1 cellular context compared by ENCODE assay signal in the genomic region with DNA sequence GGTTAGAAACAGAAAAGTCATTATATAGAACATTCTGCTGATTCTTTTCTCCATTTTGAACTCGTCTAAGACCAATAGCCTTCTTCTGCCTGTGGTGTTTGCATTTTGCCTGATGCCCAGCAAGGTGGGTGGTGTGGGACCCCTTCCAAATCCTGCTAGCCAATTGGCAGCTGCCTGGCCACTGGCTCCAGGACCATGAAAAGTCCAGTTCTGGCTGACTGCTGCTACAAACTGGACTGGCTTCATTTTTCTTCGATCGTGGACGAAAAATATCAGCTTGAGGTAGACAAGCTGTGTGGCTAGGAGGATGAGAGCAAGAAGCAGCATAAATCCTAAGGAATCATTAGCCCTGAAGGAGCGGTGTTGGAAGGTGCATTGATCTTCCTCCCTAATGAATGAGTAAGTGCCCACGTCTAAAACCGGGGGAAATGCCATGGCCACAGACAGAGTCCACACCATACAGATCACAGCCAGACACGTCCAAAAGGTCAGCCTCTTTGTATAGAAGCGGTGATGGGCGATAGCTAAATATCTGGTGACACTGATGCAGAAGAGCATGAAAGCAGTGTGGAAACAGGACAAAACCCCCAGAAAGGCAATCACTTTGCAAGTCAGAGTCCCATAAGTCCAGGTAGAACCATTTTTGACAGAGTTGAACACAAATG.
TF ChIP-seq lines count a peak whose summit lies in the region.

No MANE protein-coding gene starts in this region.

TF ChIP-seq in K562, 482 proteins besides CTCF, POLR2A, EP300 and RAD21 (continued from another document):
- TF ChIP-seq, protein P1, sequence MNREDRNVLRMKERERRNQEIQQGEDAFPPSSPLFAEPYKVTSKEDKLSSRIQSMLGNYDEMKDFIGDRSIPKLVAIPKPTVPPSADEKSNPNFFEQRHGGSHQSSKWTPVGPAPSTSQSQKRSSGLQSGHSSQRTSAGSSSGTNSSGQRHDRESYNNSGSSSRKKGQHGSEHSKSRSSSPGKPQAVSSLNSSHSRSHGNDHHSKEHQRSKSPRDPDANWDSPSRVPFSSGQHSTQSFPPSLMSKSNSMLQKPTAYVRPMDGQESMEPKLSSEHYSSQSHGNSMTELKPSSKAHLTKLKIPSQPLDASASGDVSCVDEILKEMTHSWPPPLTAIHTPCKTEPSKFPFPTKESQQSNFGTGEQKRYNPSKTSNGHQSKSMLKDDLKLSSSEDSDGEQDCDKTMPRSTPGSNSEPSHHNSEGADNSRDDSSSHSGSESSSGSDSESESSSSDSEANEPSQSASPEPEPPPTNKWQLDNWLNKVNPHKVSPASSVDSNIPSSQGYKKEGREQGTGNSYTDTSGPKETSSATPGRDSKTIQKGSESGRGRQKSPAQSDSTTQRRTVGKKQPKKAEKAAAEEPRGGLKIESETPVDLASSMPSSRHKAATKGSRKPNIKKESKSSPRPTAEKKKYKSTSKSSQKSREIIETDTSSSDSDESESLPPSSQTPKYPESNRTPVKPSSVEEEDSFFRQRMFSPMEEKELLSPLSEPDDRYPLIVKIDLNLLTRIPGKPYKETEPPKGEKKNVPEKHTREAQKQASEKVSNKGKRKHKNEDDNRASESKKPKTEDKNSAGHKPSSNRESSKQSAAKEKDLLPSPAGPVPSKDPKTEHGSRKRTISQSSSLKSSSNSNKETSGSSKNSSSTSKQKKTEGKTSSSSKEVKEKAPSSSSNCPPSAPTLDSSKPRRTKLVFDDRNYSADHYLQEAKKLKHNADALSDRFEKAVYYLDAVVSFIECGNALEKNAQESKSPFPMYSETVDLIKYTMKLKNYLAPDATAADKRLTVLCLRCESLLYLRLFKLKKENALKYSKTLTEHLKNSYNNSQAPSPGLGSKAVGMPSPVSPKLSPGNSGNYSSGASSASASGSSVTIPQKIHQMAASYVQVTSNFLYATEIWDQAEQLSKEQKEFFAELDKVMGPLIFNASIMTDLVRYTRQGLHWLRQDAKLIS (CRISPR knock-in tag; IDR thresholded peaks at IDR 0.05), result peak; percentile 31; the same call in 1 of the 2 replicates
- TF ChIP-seq PML (IDR thresholded peaks at IDR 0.05; ENCODE audit: low read length) (no peak), RAD51 (IDR thresholded peaks at IDR 0.05; ENCODE audit: borderline replicate concordance, low read depth) (no peak), NFIX (CRISPR knock-in tag; IDR thresholded peaks at IDR 0.05; ENCODE audit: low read depth) (no peak), RBM22 (IDR thresholded peaks at IDR 0.05; ENCODE audit: low read depth, low read length, poor library complexity, severe bottlenecking) (no peak), KLF6 (CRISPR knock-in tag; IDR thresholded peaks at IDR 0.05; ENCODE audit: borderline replicate concordance) (no peak), ZNF395 (CRISPR knock-in tag; IDR thresholded peaks at IDR 0.05) (peak; percentile 51; the same call in 1 of the 2 replicates), U2AF1 (optimal IDR thresholded peaks at IDR 0.05; ENCODE audit: low read depth, low read length) (no peak), NR0B1 (IDR thresholded peaks at IDR 0.05; ENCODE audit: partially characterized antibody) (no peak), ZNF263 (CRISPR knock-in tag; IDR thresholded peaks at IDR 0.05; ENCODE audit: borderline replicate concordance) (no peak), CHD4 (IDR thresholded peaks at IDR 0.05; ENCODE audit: insufficient read depth, insufficient replicate concordance, low read depth, low read length, poor library complexity, severe bottlenecking) (no peak), DNMT1 (IDR thresholded peaks at IDR 0.05) (no peak), OTX1 (CRISPR knock-in tag; IDR thresholded peaks at IDR 0.05) (no peak), KDM1A (IDR thresholded peaks at IDR 0.05) (no peak)
- TF ChIP-seq, protein P2, sequence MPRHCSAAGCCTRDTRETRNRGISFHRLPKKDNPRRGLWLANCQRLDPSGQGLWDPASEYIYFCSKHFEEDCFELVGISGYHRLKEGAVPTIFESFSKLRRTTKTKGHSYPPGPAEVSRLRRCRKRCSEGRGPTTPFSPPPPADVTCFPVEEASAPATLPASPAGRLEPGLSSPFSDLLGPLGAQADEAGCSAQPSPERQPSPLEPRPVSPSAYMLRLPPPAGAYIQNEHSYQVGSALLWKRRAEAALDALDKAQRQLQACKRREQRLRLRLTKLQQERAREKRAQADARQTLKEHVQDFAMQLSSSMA (CRISPR knock-in tag; IDR thresholded peaks at IDR 0.05), result no peak
- TF ChIP-seq, protein P3, sequence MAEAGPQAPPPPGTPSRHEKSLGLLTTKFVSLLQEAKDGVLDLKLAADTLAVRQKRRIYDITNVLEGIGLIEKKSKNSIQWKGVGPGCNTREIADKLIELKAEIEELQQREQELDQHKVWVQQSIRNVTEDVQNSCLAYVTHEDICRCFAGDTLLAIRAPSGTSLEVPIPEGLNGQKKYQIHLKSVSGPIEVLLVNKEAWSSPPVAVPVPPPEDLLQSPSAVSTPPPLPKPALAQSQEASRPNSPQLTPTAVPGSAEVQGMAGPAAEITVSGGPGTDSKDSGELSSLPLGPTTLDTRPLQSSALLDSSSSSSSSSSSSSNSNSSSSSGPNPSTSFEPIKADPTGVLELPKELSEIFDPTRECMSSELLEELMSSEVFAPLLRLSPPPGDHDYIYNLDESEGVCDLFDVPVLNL (CRISPR knock-in tag; IDR thresholded peaks at IDR 0.05; ENCODE audit: low read depth), result no peak
